16 cellular contexts compared by ENCODE assay signal in genomic region chr4:170242471-170242870, GRCh38.
"Had no signal": no experiment of that assay in that cellular context is flagged by ENCODE, and none has a peak within 500 bp of the region (broad histone marks: within the 10 kb centered on the region; RNA-seq: fewer than 3 reads in every experiment).

No MANE protein-coding gene starts in this region.

- H3K9me3 ChIP-seq: mucosa of descending colon, neutrophil, prostate gland, right lobe of liver, spleen, transverse colon had no signal

- H3K27ac Mint-ChIP-seq: activated naive CD4-positive, alpha-beta T cell treated with anti-CD3 and anti-CD28 coated beads, Interleukin-2, amount 50 U/mL, for 24 hours; immature natural killer cell; naive thymus-derived CD8-positive, alpha-beta T cell; stimulated activated naive B cell treated with anti-CD40 and anti-IgM and Interleukin-4, amounts not matched to agents 10 μg/mL and 1 μg/mL and 100 μg/mL, for 72 hours had no signal

- DNase-seq: activated CD4-positive, CD25-positive, alpha-beta regulatory T cell; activated effector memory CD4-positive, alpha-beta T cell treated with Interleukin-2 at 50 U/mL for 16 hours; activated T-cell treated with anti-CD3 and anti-CD28 coated beads, Interleukin-2, amount 50 U/mL, for 1 hour; glutamatergic neuron; immature natural killer cell; mucosa of descending colon; naive thymus-derived CD8-positive, alpha-beta T cell; right lobe of liver; spleen; stimulated activated CD4-positive, alpha-beta T cell treated with anti-CD3 and anti-CD28 coated beads, Interleukin-1b, Interleukin-23, amount 100 ng/mL, for 48 hours; stimulated activated naive B cell treated with anti-CD40 and anti-IgM and Interleukin-4, amounts not matched to agents 10 μg/mL and 1 μg/mL and 100 μg/mL, for 72 hours; transverse colon had no signal

- ATAC-seq: mucosa of descending colon; naive thymus-derived CD8-positive, alpha-beta T cell; right lobe of liver; stimulated activated naive B cell treated with anti-CD40 and anti-IgM and Interleukin-4, amounts not matched to agents 10 μg/mL and 1 μg/mL and 100 μg/mL, for 72 hours had no signal

- H3K4me3 Mint-ChIP-seq: activated naive CD4-positive, alpha-beta T cell treated with anti-CD3 and anti-CD28 coated beads, Interleukin-2, amount 50 U/mL, for 24 hours; immature natural killer cell; naive thymus-derived CD8-positive, alpha-beta T cell; stimulated activated naive B cell treated with anti-CD40 and anti-IgM and Interleukin-4, amounts not matched to agents 10 μg/mL and 1 μg/mL and 100 μg/mL, for 72 hours had no signal

- H3K4me3 ChIP-seq: cardiac muscle cell, mucosa of descending colon, prostate gland, right lobe of liver, spleen, transverse colon had no signal

- H3K36me3 Mint-ChIP-seq: activated naive CD4-positive, alpha-beta T cell treated with anti-CD3 and anti-CD28 coated beads, Interleukin-2, amount 50 U/mL, for 24 hours; naive thymus-derived CD8-positive, alpha-beta T cell; stimulated activated naive B cell treated with anti-CD40 and anti-IgM and Interleukin-4, amounts not matched to agents 10 μg/mL and 1 μg/mL and 100 μg/mL, for 72 hours had no signal

- H3K27ac ChIP-seq: cardiac muscle cell, neutrophil, prostate gland, right lobe of liver, spleen, transverse colon had no signal

- H3K4me1 Mint-ChIP-seq: activated naive CD4-positive, alpha-beta T cell treated with anti-CD3 and anti-CD28 coated beads, Interleukin-2, amount 50 U/mL, for 24 hours; immature natural killer cell; naive thymus-derived CD8-positive, alpha-beta T cell; stimulated activated naive B cell treated with anti-CD40 and anti-IgM and Interleukin-4, amounts not matched to agents 10 μg/mL and 1 μg/mL and 100 μg/mL, for 72 hours had no signal

- H3K9me3 Mint-ChIP-seq: activated naive CD4-positive, alpha-beta T cell treated with anti-CD3 and anti-CD28 coated beads, Interleukin-2, amount 50 U/mL, for 24 hours had no signal
